9 cellular contexts compared by ENCODE assay signal in genomic region chr1:40478276-40478675, GRCh38. TPM values are rescaled to one million over a fixed set of nuclear protein-coding genes. Genes with fewer than 3 reads are reported as not detected.
DNase-seq lines count a peak whose midpoint lies in the region; ATAC-seq and TF ChIP-seq lines count a peak whose summit lies in the region.
"Had no signal": no experiment of that assay in that cellular context is flagged by ENCODE, and none has a peak within 500 bp of the region (broad histone marks: within the 10 kb centered on the region; RNA-seq: fewer than 3 reads in every experiment).

No MANE protein-coding gene starts in this region.

- H3K9me3 ChIP-seq in cardiac muscle cell (ENCODE audit: low read depth) (no peaks in the 10 kb centered on the region), lower lobe of right lung (peaks cover 15% of the 10 kb centered on the region)

- peaks cover 55% of the 10 kb centered on the region for H3K36me3 Mint-ChIP-seq in activated naive CD8-positive, alpha-beta T cell treated with anti-CD3 and anti-CD28 coated beads, Interleukin-2, amount 50 U/mL, for 24 hours (ENCODE audit: low read depth)
- peaks cover 28% of the 10 kb centered on the region for H3K36me3 Mint-ChIP-seq in type B pancreatic cell

- peak overlapping the region; percentile 84 for H3K4me3 Mint-ChIP-seq in activated naive CD8-positive, alpha-beta T cell treated with anti-CD3 and anti-CD28 coated beads, Interleukin-2, amount 50 U/mL, for 24 hours
- H3K4me3 Mint-ChIP-seq in type B pancreatic cell: peak overlapping the region; percentile 92

- H3K27me3 ChIP-seq in cardiac muscle cell (no peaks in the 10 kb centered on the region), lower lobe of right lung (ENCODE audit: low read depth) (no peaks in the 10 kb centered on the region)

- H3K4me1 Mint-ChIP-seq in activated naive CD8-positive, alpha-beta T cell treated with anti-CD3 and anti-CD28 coated beads, Interleukin-2, amount 50 U/mL, for 24 hours: peaks cover 24% of the 10 kb centered on the region
- H3K4me1 Mint-ChIP-seq in type B pancreatic cell (ENCODE audit: unreplicated experiment): peaks cover 11% of the 10 kb centered on the region

- H3K27me3 Mint-ChIP-seq in activated naive CD8-positive, alpha-beta T cell treated with anti-CD3 and anti-CD28 coated beads, Interleukin-2, amount 50 U/mL, for 24 hours: no peaks in the 10 kb centered on the region
- no peaks in the 10 kb centered on the region for H3K27me3 Mint-ChIP-seq in type B pancreatic cell

- no peak for TF ChIP-seq CTCF in cardiac muscle cell (IDR thresholded peaks at IDR 0.05; ENCODE audit: low read depth, low read length)
- TF ChIP-seq CTCF in lower lobe of right lung (IDR thresholded peaks at IDR 0.05): no peak
- no peak for TF ChIP-seq CTCF in type B pancreatic cell (conservative IDR thresholded peaks at IDR 0.05)

- peak overlapping the region; percentile 93 for H3K4me3 ChIP-seq in cardiac muscle cell
- peak overlapping the region; percentile 93 for H3K4me3 ChIP-seq in lower lobe of right lung

- no peak for TF ChIP-seq POLR2A in GM18505 (IDR thresholded peaks at IDR 0.05; ENCODE audit: borderline replicate concordance, extremely low read depth, insufficient read depth, insufficient read length)

- ATAC-seq in Right ventricle myocardium superior (ENCODE audit: poor library complexity) (no peak), lower lobe of right lung (no peak), HG03520 (IDR thresholded peaks at IDR 0.05; ENCODE audit: unreplicated experiment) (no peak), GM18505 (IDR thresholded peaks at IDR 0.05; ENCODE audit: unreplicated experiment) (no peak)
- no peak for ATAC-seq in activated naive CD8-positive, alpha-beta T cell treated with anti-CD3 and anti-CD28 coated beads, Interleukin-2, amount 50 U/mL, for 24 hours

- no peak for DNase-seq in cardiac muscle cell (ENCODE audit: low read depth in 1 of 2, low spot score in 1 of 2)
- DNase-seq in Right ventricle myocardium superior: no peak
- no peak for DNase-seq in activated naive CD8-positive, alpha-beta T cell treated with anti-CD3 and anti-CD28 coated beads, Interleukin-2, amount 50 U/mL, for 24 hours
- no peak for DNase-seq in lower lobe of right lung
- no peak for DNase-seq in type B pancreatic cell (ENCODE audit: extremely low spot score, unreplicated experiment)
- no peak for DNase-seq in NCI-H2196 treated with DMSO at 0.1 percent for 48 hours (lab: John Stamatoyannopoulos, UW; ENCODE audit: unreplicated experiment)
- DNase-seq: GOT3 had no signal

- no peak overlapping the region for H3K27ac ChIP-seq in cardiac muscle cell
- no peak overlapping the region for H3K27ac ChIP-seq in lower lobe of right lung

- intact Hi-C loops in Right ventricle myocardium superior (cut with DNase I): no loop called here
- intact Hi-C loops in lower lobe of right lung (cut with DNase I): no loop called here

- H3K4me1 ChIP-seq in cardiac muscle cell (ENCODE audit: low read depth) (no peaks in the 10 kb centered on the region), lower lobe of right lung (peaks cover 12% of the 10 kb centered on the region)

- H3K27ac Mint-ChIP-seq in activated naive CD8-positive, alpha-beta T cell treated with anti-CD3 and anti-CD28 coated beads, Interleukin-2, amount 50 U/mL, for 24 hours: no peak overlapping the region
- no peak overlapping the region for H3K27ac Mint-ChIP-seq in type B pancreatic cell

- peaks cover 41% of the 10 kb centered on the region for H3K9me3 Mint-ChIP-seq in activated naive CD8-positive, alpha-beta T cell treated with anti-CD3 and anti-CD28 coated beads, Interleukin-2, amount 50 U/mL, for 24 hours
- peaks cover 6% of the 10 kb centered on the region for H3K9me3 Mint-ChIP-seq in type B pancreatic cell

- H3K36me3 ChIP-seq in cardiac muscle cell: no peaks in the 10 kb centered on the region
- H3K36me3 ChIP-seq in lower lobe of right lung: no peaks in the 10 kb centered on the region

RNA-seq across cellular contexts. Expression of gene ZFP69, which starts 1.2 kb away (rescaled TPM):
- total RNA-seq in cardiac muscle cell (2.9 and 4.9 TPM in 2 replicates), Right ventricle myocardium superior (1.3 TPM), lower lobe of right lung (3.6 TPM), type B pancreatic cell (ENCODE audit: low replicate concordance) (2.2 and 5.1 TPM in 2 replicates)
- 3.2 and 7.2 TPM in 2 replicates for polyA plus RNA-seq in cardiac muscle cell

RNA-seq across cellular contexts. Expression of gene ZFP69B, which starts 28.0 kb away (rescaled TPM):
- total RNA-seq in cardiac muscle cell: 2.3 and 2.7 TPM in 2 replicates
- 3.2 and 3.7 TPM in 2 replicates for polyA plus RNA-seq in cardiac muscle cell
- 1.3 TPM for total RNA-seq in Right ventricle myocardium superior
- 1.3 TPM for total RNA-seq in lower lobe of right lung
- total RNA-seq in type B pancreatic cell (ENCODE audit: low replicate concordance): 3.2 and 9.5 TPM in 2 replicates

RNA-seq across cellular contexts. Expression of gene EXO5, which starts 30.3 kb away (rescaled TPM):
- total RNA-seq in cardiac muscle cell (6.3 and 6.6 TPM in 2 replicates), Right ventricle myocardium superior (3.1 TPM), lower lobe of right lung (7.8 TPM), type B pancreatic cell (ENCODE audit: low replicate concordance) (10.9 and 14.3 TPM in 2 replicates)
- 6.1 and 8.9 TPM in 2 replicates for polyA plus RNA-seq in cardiac muscle cell

RNA-seq across cellular contexts. Expression of gene ZNF684, which starts 53.2 kb away (rescaled TPM):
- total RNA-seq in cardiac muscle cell (3.6 and 7.4 TPM in 2 replicates), Right ventricle myocardium superior (8.3 TPM), lower lobe of right lung (3.0 TPM), type B pancreatic cell (ENCODE audit: low replicate concordance) (3.1 and 3.3 TPM in 2 replicates)
- polyA plus RNA-seq in cardiac muscle cell: 8.2 TPM in 2 replicates
